In the genomic region with DNA sequence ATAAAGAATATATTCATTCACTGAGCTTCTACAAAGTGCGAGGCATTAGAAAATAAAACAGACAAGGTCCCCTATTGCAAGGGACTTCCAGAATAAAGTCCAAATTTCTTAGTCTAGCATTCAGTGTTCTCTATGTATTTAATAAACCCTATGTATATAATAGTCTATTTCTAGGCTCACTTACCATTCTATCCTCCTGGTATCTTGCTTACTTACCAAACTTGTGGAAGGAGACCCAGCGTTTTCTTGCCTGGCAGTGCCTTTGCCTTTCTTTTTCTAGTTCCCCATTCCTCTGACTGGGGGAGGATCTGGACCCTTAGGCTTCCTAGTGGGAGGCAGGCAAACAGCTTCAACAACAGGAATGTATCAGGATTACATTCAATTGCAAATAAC, we compare ENCODE assay signal across 8 cellular contexts. TPM values are rescaled to one million over a fixed set of nuclear protein-coding genes. Genes with fewer than 3 reads are reported as not detected.
A peak's percentile ranks its signal among the peaks of the same experiment; 100 is the strongest.
DNase-seq lines count a peak whose midpoint lies in the region; ATAC-seq and TF ChIP-seq lines count a peak whose summit lies in the region.

No MANE protein-coding gene starts in this region.

- POLR2A ChIA-PET in BJ (lab: Charles Lee), result no interaction called here

- DNase-seq in BJ (ENCODE audit: low read depth), result no peak
- no peak for DNase-seq in LNCaP clone FGC (ENCODE audit: low read depth)
- no peak for DNase-seq in chondrocyte (ENCODE audit: low spot score)
- no peak for DNase-seq in natural killer cell treated with Interleukin-12 subunit alpha and Interleukin-12 subunit beta and Interleukin-15 and Interleukin-18, amount 100 ng/mL, for 72 hours (ENCODE audit: low spot score)
- no peak for DNase-seq in NCI-H82 (lab: John Stamatoyannopoulos, UW)
- no peak for DNase-seq in NCI-H1105 (lab: John Stamatoyannopoulos, UW)
- DNase-seq in RPMI8226, result no peak
- DNase-seq in NCI-H510A treated with DMSO at 0.1 percent for 48 hours (lab: John Stamatoyannopoulos, UW), result no peak

- TF ChIP-seq CTCF in BJ (IDR thresholded peaks at IDR 0.05; ENCODE audit: insufficient read depth, low read depth, low read length) (no peak), LNCaP clone FGC (IDR thresholded peaks at IDR 0.05; ENCODE audit: control insufficient read depth, extremely low read depth, insufficient read depth) (no peak), chondrocyte (IDR thresholded peaks at IDR 0.05) (no peak)

- no peaks in the 10 kb centered on the region for H3K36me3 ChIP-seq in BJ (ENCODE audit: control insufficient read depth, insufficient read depth, low read length)

- H3K9me3 Mint-ChIP-seq in chondrocyte (ENCODE audit: low read depth), result no peaks in the 10 kb centered on the region
- H3K9me3 Mint-ChIP-seq in natural killer cell treated with Interleukin-12 subunit alpha and Interleukin-12 subunit beta and Interleukin-15 and Interleukin-18, amount 100 ng/mL, for 72 hours, result peaks cover 3% of the 10 kb centered on the region

- no peaks in the 10 kb centered on the region for H3K36me3 Mint-ChIP-seq in chondrocyte (ENCODE audit: low read depth)
- H3K36me3 Mint-ChIP-seq in natural killer cell treated with Interleukin-12 subunit alpha and Interleukin-12 subunit beta and Interleukin-15 and Interleukin-18, amount 100 ng/mL, for 72 hours, result peaks cover 8% of the 10 kb centered on the region

- H3K27me3 Mint-ChIP-seq in chondrocyte (ENCODE audit: low read depth), result no peaks in the 10 kb centered on the region
- peaks cover 0 to 4% of the 10 kb centered on the region in 2 donors for H3K27me3 Mint-ChIP-seq in natural killer cell treated with Interleukin-12 subunit alpha and Interleukin-12 subunit beta and Interleukin-15 and Interleukin-18, amount 100 ng/mL, for 72 hours

- no peaks in the 10 kb centered on the region for H3K27me3 ChIP-seq in BJ (ENCODE audit: control insufficient read depth, insufficient read depth, low read length)

- CTCF ChIA-PET in BJ (lab: Yijun Ruan, JAX), result interaction anchor here (1.3 to 1.8 kb wide), 4 partner anchors 12 to 42 kb away, joined by 3 to 10 read pairs (median 4); no protein-coding TSS in a partner anchor

- peak overlapping the region; percentile 72 for H3K4me3 Mint-ChIP-seq in chondrocyte (ENCODE audit: unreplicated experiment)
- H3K4me3 Mint-ChIP-seq in natural killer cell treated with Interleukin-12 subunit alpha and Interleukin-12 subunit beta and Interleukin-15 and Interleukin-18, amount 100 ng/mL, for 72 hours, result peak overlapping the region; percentile 82

- H3K4me3 ChIP-seq in BJ (ENCODE audit: low read depth, low read length), result peak overlapping the region; percentile 87
- H3K4me3 ChIP-seq in LNCaP clone FGC (ENCODE audit: low read depth, low read length), result peak overlapping the region; percentile 49

- H3K27ac Mint-ChIP-seq in chondrocyte (ENCODE audit: unreplicated experiment), result peak overlapping the region; percentile 12
- peak overlapping the region; percentile 72 to 80 for H3K27ac Mint-ChIP-seq in natural killer cell treated with Interleukin-12 subunit alpha and Interleukin-12 subunit beta and Interleukin-15 and Interleukin-18, amount 100 ng/mL, for 72 hours

- H3K4me1 Mint-ChIP-seq in chondrocyte (ENCODE audit: low read depth), result peaks cover 44% of the 10 kb centered on the region
- peaks cover 40 to 43% of the 10 kb centered on the region in 2 donors for H3K4me1 Mint-ChIP-seq in natural killer cell treated with Interleukin-12 subunit alpha and Interleukin-12 subunit beta and Interleukin-15 and Interleukin-18, amount 100 ng/mL, for 72 hours (ENCODE audit: low read depth in 2 of 2)

- ATAC-seq in natural killer cell treated with Interleukin-12 subunit alpha and Interleukin-12 subunit beta and Interleukin-15 and Interleukin-18, amount 100 ng/mL, for 72 hours, result no peak

RNA-seq across cellular contexts. Expression of a gene that starts 0.6 kb away (rescaled TPM):
- 7.7 and 8.2 TPM in 2 replicates for polyA plus RNA-seq in BJ (2011; rRNA removed)
- 8.2 and 10.8 TPM in 2 replicates for polyA minus RNA-seq in BJ (2011; rRNA and poly(A)+ RNA removed)
- total RNA-seq in chondrocyte, result 15.5 to 17.6 TPM (median 17.4 TPM) in 3 replicates
- 100 to 1,000 TPM in 1 of 2 donors, 10 to 100 TPM in 1; 92.0 to 246 TPM for total RNA-seq in natural killer cell treated with Interleukin-12 subunit alpha and Interleukin-12 subunit beta and Interleukin-15 and Interleukin-18, amount 100 ng/mL, for 72 hours
